ENCODE assay signal across 23 cellular contexts in the genomic region with DNA sequence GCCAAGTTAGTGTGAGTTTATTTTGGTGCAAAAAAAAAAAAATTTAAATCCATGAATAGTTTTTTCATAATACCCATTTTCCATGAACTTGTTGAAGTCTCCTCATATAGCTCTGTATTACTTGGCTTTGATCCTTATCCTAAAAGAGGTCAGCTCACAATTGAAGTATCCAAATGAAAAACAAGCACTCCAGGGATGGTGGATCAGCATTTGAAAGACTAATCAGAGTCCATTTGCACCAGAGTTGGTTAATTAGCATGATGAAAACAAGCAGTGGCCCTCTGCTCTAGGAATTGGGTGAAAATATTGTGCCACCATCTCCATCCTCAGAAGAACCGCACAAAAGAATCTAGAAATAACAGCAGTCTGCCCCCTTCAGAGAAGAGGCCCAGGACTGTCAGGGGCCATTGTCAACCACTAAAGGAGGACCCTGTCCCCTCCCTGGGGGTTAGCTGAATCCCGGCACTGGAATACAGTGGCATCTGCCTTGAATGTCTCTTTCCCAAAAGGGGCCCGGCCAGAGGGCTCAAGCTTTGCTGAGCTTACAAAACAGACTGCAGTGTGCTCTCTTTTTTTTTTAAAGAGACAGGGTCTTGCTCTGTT. TPM values are rescaled to one million over a fixed set of nuclear protein-coding genes. Genes with fewer than 3 reads are reported as not detected.
DNase-seq lines count a peak whose midpoint lies in the region; TF ChIP-seq lines count a peak whose summit lies in the region.
"Had no signal": no experiment of that assay in that cellular context is flagged by ENCODE, and none has a peak within 500 bp of the region (broad histone marks: within the 10 kb centered on the region; RNA-seq: fewer than 3 reads in every experiment).

No MANE protein-coding gene starts in this region.

- H3K9me3 Mint-ChIP-seq in chondrocyte (ENCODE audit: low read depth) = peaks cover 2% of the 10 kb centered on the region
- H3K9me3 Mint-ChIP-seq: activated CD4-positive, alpha-beta memory T cell treated with anti-CD3 and anti-CD28 coated beads, Interleukin-2, amount 10 ng/mL, durations not matched to agents 7 days and 5 days; activated T-cell treated with anti-CD3 and anti-CD28 coated beads, Interleukin-2, amount 50 U/mL, for 4 hours; stimulated activated naive CD8-positive, alpha-beta T cell treated with anti-CD3 and anti-CD28 coated beads, Interleukin-15, Interleukin-2, amounts not matched to agents 100 ng/mL and 50 ng/mL, for 24 hours had no signal

- H3K36me3 Mint-ChIP-seq in chondrocyte (ENCODE audit: low read depth) = no peaks in the 10 kb centered on the region

- 49 to 69% (median 56%) methylated on average over 3 of the region's 3 CpGs for WGBS in spleen, 5 donors
- WGBS in adrenal gland, 4 donors = 54 to 82% (median 71%) methylated on average over 2 to 3 of the region's 3 CpGs

- peak overlapping the region; percentile 73 for H3K27ac Mint-ChIP-seq in chondrocyte (ENCODE audit: unreplicated experiment)
- H3K27ac Mint-ChIP-seq: activated CD4-positive, alpha-beta memory T cell treated with anti-CD3 and anti-CD28 coated beads, Interleukin-2, amount 10 ng/mL, durations not matched to agents 7 days and 5 days; H9 had no signal

- H3K4me1 Mint-ChIP-seq in chondrocyte (ENCODE audit: low read depth) = peaks cover 52% of the 10 kb centered on the region

- H3K27me3 Mint-ChIP-seq in chondrocyte (ENCODE audit: low read depth) = no peaks in the 10 kb centered on the region
- H3K27me3 Mint-ChIP-seq: activated CD4-positive, alpha-beta memory T cell treated with anti-CD3 and anti-CD28 coated beads, Interleukin-2, amount 10 ng/mL, durations not matched to agents 7 days and 5 days; stimulated activated naive CD8-positive, alpha-beta T cell treated with anti-CD3 and anti-CD28 coated beads, Interleukin-15, Interleukin-2, amounts not matched to agents 100 ng/mL and 50 ng/mL, for 24 hours had no signal

- DNase-seq in GM13977 (ENCODE audit: low spot score) (no peak), chondrocyte (ENCODE audit: low spot score) (no peak), spleen (no peak), DMS 273 (lab: John Stamatoyannopoulos, UW; ENCODE audit: unreplicated experiment) (no peak), adrenal gland (no peak), hepatic stellate cell (ENCODE audit: low spot score) (no peak)
- DNase-seq: activated CD4-positive, alpha-beta memory T cell treated with anti-CD3 and anti-CD28 coated beads, Interleukin-2, amount 10 ng/mL, durations not matched to agents 7 days and 5 days; activated naive CD4-positive, alpha-beta T cell treated with anti-CD3 and anti-CD28 coated beads, Interleukin-2, amount 50 U/mL, for 16 hours; activated T-cell treated with anti-CD3 and anti-CD28 coated beads, Interleukin-2, amount 50 U/mL, for 4 hours; COR-L47; GDM1; H9; hippocampal formation; kidney glomerular epithelial cell; NCI-H1092 treated with DMSO at 0.1 percent for 48 hours; NCI-H524 treated with DMSO at 0.1 percent for 48 hours; retina; Right ventricle myocardium superior; upper lobe of left lung; WERI-Rb-1 had no signal

- peak overlapping the region; percentile 74 for H3K27ac ChIP-seq in HUES48 (ENCODE audit: low read depth, low read length)
- peak overlapping the region in 7 of 8 donors; percentile 58 to 81 (median 71) for H3K27ac ChIP-seq in spleen
- no peak overlapping the region for H3K27ac ChIP-seq in adrenal gland
- H3K27ac ChIP-seq: WERI-Rb-1 had no signal

- no peak overlapping the region for H3K9ac ChIP-seq in HUES48 (ENCODE audit: low read depth, low read length)

- no peak overlapping the region for H3K4me3 Mint-ChIP-seq in chondrocyte (ENCODE audit: unreplicated experiment)
- H3K4me3 Mint-ChIP-seq: activated CD4-positive, alpha-beta memory T cell treated with anti-CD3 and anti-CD28 coated beads, Interleukin-2, amount 10 ng/mL, durations not matched to agents 7 days and 5 days; activated T-cell treated with anti-CD3 and anti-CD28 coated beads, Interleukin-2, amount 50 U/mL, for 4 hours; stimulated activated naive CD8-positive, alpha-beta T cell treated with anti-CD3 and anti-CD28 coated beads, Interleukin-15, Interleukin-2, amounts not matched to agents 100 ng/mL and 50 ng/mL, for 24 hours had no signal

- intact Hi-C loops in spleen (cut with DNase I; ENCODE audit: low total_unique reads) = no loop called here
- intact Hi-C loops in adrenal gland (cut with DNase I) = no loop called here

- no peaks in the 10 kb centered on the region for H3K36me3 ChIP-seq in HUES48 (ENCODE audit: control insufficient read depth, insufficient read depth, low read length)
- H3K36me3 ChIP-seq in spleen = no peaks in the 10 kb centered on the region
- no peaks in the 10 kb centered on the region for H3K36me3 ChIP-seq in adrenal gland (replicated peaks in 1 of 2)
- H3K36me3 ChIP-seq: upper lobe of left lung, WERI-Rb-1 had no signal

- H3K27me3 ChIP-seq in HUES48 (ENCODE audit: control insufficient read depth, insufficient read depth, low read length) (no peaks in the 10 kb centered on the region), spleen (replicated peaks in 1 of 7) (no peaks in the 10 kb centered on the region), adrenal gland (no peaks in the 10 kb centered on the region)
- H3K27me3 ChIP-seq: upper lobe of left lung had no signal

- TF ChIP-seq CTCF in GM13977 (IDR thresholded peaks at IDR 0.05; ENCODE audit: extremely low read depth, insufficient read depth, missing control alignments) = peak; percentile 4
- no peak for TF ChIP-seq CTCF in chondrocyte (IDR thresholded peaks at IDR 0.05)
- no peak for TF ChIP-seq CTCF in spleen (IDR thresholded peaks at IDR 0.05 in 8 of 11, conservative IDR thresholded peaks at IDR 0.05 in 3 of 11)
- no peak for TF ChIP-seq CTCF in adrenal gland (IDR thresholded peaks at IDR 0.05)

- in situ Hi-C loops in GM13977 (cut with MboI; ENCODE audit: low pct_unique_long_range_greater_than_20kb, low sequenced_read_pairs, unreplicated experiment) = no loop called here

- H3K4me3 ChIP-seq in HUES48 (ENCODE audit: low read depth, low read length) (peak overlapping the region; percentile 25; the same call in 1 of the 2 replicates), spleen (peak overlapping the region in 1 of 8 donors; percentile 8), adrenal gland (no peak overlapping the region)
- H3K4me3 ChIP-seq: K562, upper lobe of left lung had no signal

- H3K4me1 ChIP-seq in HUES48 (ENCODE audit: control insufficient read depth, insufficient read depth, low read length) (peaks cover 58% of the 10 kb centered on the region), spleen (peaks cover 10 to 95% (median 57%) of the 10 kb centered on the region in 6 donors), adrenal gland (replicated peaks in 1 of 2) (no peaks in the 10 kb centered on the region)

- H3K9me3 ChIP-seq in HUES48 (ENCODE audit: control insufficient read depth, insufficient read depth, low read length) (no peaks in the 10 kb centered on the region), spleen (no peaks in the 10 kb centered on the region), adrenal gland (replicated peaks in 1 of 3) (no peaks in the 10 kb centered on the region)
- H3K9me3 ChIP-seq: upper lobe of left lung had no signal

- TF ChIP-seq POLR2A in spleen (IDR thresholded peaks at IDR 0.05) (no peak), adrenal gland (IDR thresholded peaks at IDR 0.05) (no peak)

RNA-seq across cellular contexts. Expression of a gene that starts 24.7 kb away (rescaled TPM):
- 37.6 to 63.2 TPM (median 58.8 TPM) in 3 replicates for total RNA-seq in chondrocyte
- total RNA-seq in spleen = 10 to 100 TPM; 39.2 to 74.6 (median 56.4) TPM
- 10 to 100 TPM; 26.3 to 30.0 (median 28.0) TPM for polyA plus RNA-seq in spleen
- 10 to 100 TPM; 13.3 to 21.7 (median 15.2) TPM for total RNA-seq in adrenal gland
- polyA plus RNA-seq in adrenal gland = 10 to 100 TPM in 2 of 3 donors, 1 to 10 TPM in 1; 4.7 to 19.1 (median 11.2) TPM

Comparison
In these comparisons a context has a peak if more than half of its experiments do, and no peak if none do; other contexts are left out.
1. H3K27ac ChIP-seq: peak in HUES48 (single experiment) and spleen (7 of 8); none in adrenal gland (0 of 5).